Comparison of ENCODE assay signal across 21 cellular contexts in genomic region chr12:11722578-11723138, GRCh38.
"Had no signal": no experiment of that assay in that cellular context is flagged by ENCODE, and none has a peak within 500 bp of the region (broad histone marks: within the 10 kb centered on the region; RNA-seq: fewer than 3 reads in every experiment).

No MANE protein-coding gene starts in this region.

- DNase-seq: activated CD4-positive, alpha-beta T cell treated with anti-CD3 and anti-CD28 coated beads for 36 hours; activated CD4-positive, alpha-beta T cell treated with anti-CD3 and anti-CD28 coated beads, Interleukin-2, amount 50 U/mL, for 48 hours; activated gamma-delta T cell treated with Interleukin-2 at 50 U/mL for 16 hours; activated T-cell treated with anti-CD3 and anti-CD28 coated beads for 4 hours; dermis blood vessel endothelial cell; effector memory CD4-positive, alpha-beta T cell; hippocampal formation; left cardiac atrium; spleen; stimulated activated CD4-positive, alpha-beta T cell treated with anti-CD3 and anti-CD28 coated beads, Interleukin-4, amount 100 ng/mL, for 4 hours; stimulated activated naive B cell treated with anti-CD40 and anti-IgM and Interleukin-4, amounts not matched to agents 10 μg/mL and 1 μg/mL and 100 μg/mL, for 72 hours; T-helper 17 cell; WERI-Rb-1 had no signal

- H3K27me3 ChIP-seq: neutrophil, spleen had no signal

- H3K36me3 ChIP-seq: neutrophil, thoracic aorta, WERI-Rb-1 had no signal

- H3K9ac ChIP-seq: parathyroid adenoma had no signal

- H3K27ac ChIP-seq: neutrophil, WERI-Rb-1 had no signal

- H3K9me3 Mint-ChIP-seq: natural killer cell treated with Interleukin-12 subunit alpha and Interleukin-12 subunit beta and Interleukin-15 and Interleukin-18, amount 100 ng/mL, for 72 hours had no signal

- H3K9me3 ChIP-seq: neutrophil, spleen, thoracic aorta had no signal

- H3K27ac Mint-ChIP-seq: activated CD4-positive, alpha-beta T cell treated with anti-CD3 and anti-CD28 coated beads for 36 hours; activated naive CD4-positive, alpha-beta T cell treated with anti-CD3 and anti-CD28 coated beads, Interleukin-2, amount 50 U/mL, for 72 hours; activated T-helper 1 cell treated with anti-CD3 and anti-CD28 coated beads, Interleukin-12 subunit alpha, Interleukin-12 subunit beta, Interleukin-2, Interleukin-4 antibody, amounts not matched to agents 30 ng/mL and 10 ng/mL and 1 ng/mL, durations not matched to agents 14 hours and 24 hours and 36 hours; natural killer cell treated with Interleukin-12 subunit alpha and Interleukin-12 subunit beta and Interleukin-15 and Interleukin-18, amount 100 ng/mL, for 72 hours; stimulated activated naive B cell treated with anti-CD40 and anti-IgM and Interleukin-4, amounts not matched to agents 10 μg/mL and 1 μg/mL and 100 μg/mL, for 72 hours had no signal

- H3K27me3 Mint-ChIP-seq: activated CD4-positive, alpha-beta T cell treated with anti-CD3 and anti-CD28 coated beads for 36 hours; natural killer cell treated with Interleukin-12 subunit alpha and Interleukin-12 subunit beta and Interleukin-15 and Interleukin-18, amount 100 ng/mL, for 72 hours; stimulated activated naive B cell treated with anti-CD40 and anti-IgM and Interleukin-4, amounts not matched to agents 10 μg/mL and 1 μg/mL and 100 μg/mL, for 72 hours; T-helper 17 cell had no signal

- H3K4me3 Mint-ChIP-seq: activated CD4-positive, alpha-beta T cell treated with anti-CD3 and anti-CD28 coated beads for 36 hours; activated T-helper 1 cell treated with anti-CD3 and anti-CD28 coated beads, Interleukin-12 subunit alpha, Interleukin-12 subunit beta, Interleukin-2, Interleukin-4 antibody, amounts not matched to agents 30 ng/mL and 10 ng/mL and 1 ng/mL, durations not matched to agents 14 hours and 24 hours and 36 hours; natural killer cell treated with Interleukin-12 subunit alpha and Interleukin-12 subunit beta and Interleukin-15 and Interleukin-18, amount 100 ng/mL, for 72 hours; stimulated activated naive B cell treated with anti-CD40 and anti-IgM and Interleukin-4, amounts not matched to agents 10 μg/mL and 1 μg/mL and 100 μg/mL, for 72 hours; T-helper 17 cell had no signal

- H3K4me3 ChIP-seq: spleen, thoracic aorta had no signal

- ATAC-seq: activated CD4-positive, alpha-beta T cell treated with anti-CD3 and anti-CD28 coated beads for 36 hours; activated naive CD4-positive, alpha-beta T cell treated with anti-CD3 and anti-CD28 coated beads, Interleukin-2, amount 50 U/mL, for 72 hours; left cardiac atrium; natural killer cell treated with Interleukin-12 subunit alpha and Interleukin-12 subunit beta and Interleukin-15 and Interleukin-18, amount 100 ng/mL, for 72 hours; sciatic nerve; stimulated activated naive B cell treated with anti-CD40 and anti-IgM and Interleukin-4, amounts not matched to agents 10 μg/mL and 1 μg/mL and 100 μg/mL, for 72 hours; T-helper 17 cell had no signal

- FAIRE-seq: islet of Langerhans had no signal
